8 cellular contexts compared by ENCODE assay signal in genomic region chrX:111680988-111681779, GRCh38. TPM values are rescaled to one million over a fixed set of nuclear protein-coding genes. Genes with fewer than 3 reads are reported as not detected.
DNase-seq lines count a peak whose midpoint lies in the region; ATAC-seq and TF ChIP-seq lines count a peak whose summit lies in the region.

Gene ALG13 (plus strand): TSS chrX:111681170. CDS start chrX:111681219, 49 bp downstream.

- TF ChIP-seq CTCF in GM13976 (IDR thresholded peaks at IDR 0.05; ENCODE audit: borderline replicate concordance, control extremely low read depth, extremely low read depth, insufficient read depth, missing control alignments) (peak; percentile 55), heart right ventricle (IDR thresholded peaks at IDR 0.05) (peak; percentile 37 to 79 (median 69)), upper lobe of left lung (IDR thresholded peaks at IDR 0.05) (peak; percentile 59 to 83 (median 79))

- WGBS in heart right ventricle, 2 donors: 0% methylated on average over 58 to 69 of the region's 69 CpGs
- WGBS in upper lobe of left lung, 2 donors: 0 to 11% methylated on average over 25 to 69 of the region's 69 CpGs

- intact Hi-C loops in heart right ventricle (cut with DNase I) (no loop called here), posterior cingulate gyrus (cut with DNase I) (no loop called here)

- peak; percentile 88 for DNase-seq in GM13976 (ENCODE audit: low spot score)
- peak; percentile 90 for DNase-seq in NCI-H146 (lab: John Stamatoyannopoulos, UW)
- peak; percentile 73 to 92 (median 80) for DNase-seq in T-helper 1 cell
- DNase-seq in amniotic epithelial cell (ENCODE audit: low read depth): peak; percentile 85
- DNase-seq in heart right ventricle: peak; percentile 86 to 90
- peak; percentile 72 to 98 (median 85) for DNase-seq in posterior cingulate gyrus
- peak; percentile 89 to 95 for DNase-seq in upper lobe of left lung

- H3K36me3 ChIP-seq in heart right ventricle (peaks cover 0 to 37% (median 0%) of the 10 kb centered on the region in 9 donors), upper lobe of left lung (peaks cover 0 to 10% (median 1%) of the 10 kb centered on the region in 4 donors)

- ATAC-seq in HG02870 (IDR thresholded peaks at IDR 0.05; ENCODE audit: unreplicated experiment) (peak; percentile 95), heart right ventricle (peak; percentile 93 to 98 (median 98)), upper lobe of left lung (ENCODE audit: low FRiP score in 2 of 2) (peak; percentile 96 to 98)

- H3K9me3 ChIP-seq in heart right ventricle (no peaks in the 10 kb centered on the region), upper lobe of left lung (no peaks in the 10 kb centered on the region)

- peak in 3 of 4 donors; percentile 53 to 87 (median 70) for TF ChIP-seq POLR2A in upper lobe of left lung (IDR thresholded peaks at IDR 0.05)

- H3K4me3 ChIP-seq in heart right ventricle: peak within 1 kb of the TSS; percentile 56 to 86 (median 71)
- peak within 1 kb of the TSS; percentile 43 to 69 (median 68) for H3K4me3 ChIP-seq in upper lobe of left lung

- H3K27me3 ChIP-seq in heart right ventricle: peaks cover 0 to 18% (median 0%) of the 10 kb centered on the region in 7 donors
- H3K27me3 ChIP-seq in upper lobe of left lung: no peaks in the 10 kb centered on the region

- H3K4me1 ChIP-seq in heart right ventricle (peaks cover 0 to 24% (median 7%) of the 10 kb centered on the region in 9 donors), upper lobe of left lung (peaks cover 0 to 8% (median 1%) of the 10 kb centered on the region in 4 donors)

- H3K27ac ChIP-seq in heart right ventricle: peak within 1 kb of the TSS; percentile 94 to 100 (median 98)
- H3K27ac ChIP-seq in upper lobe of left lung: peak within 1 kb of the TSS; percentile 95 to 99 (median 98)

- in situ Hi-C loops in GM13976 (cut with MboI; ENCODE audit: low sequenced_read_pairs, unreplicated experiment): no loop called here

- no peak for TF ChIP-seq EP300 in upper lobe of left lung (IDR thresholded peaks at IDR 0.05)

RNA-seq across cellular contexts. Expression of gene ALG13, which starts in this region (rescaled TPM):
- total RNA-seq in heart right ventricle: 10 to 100 TPM; 17.3 to 36.6 (median 22.7) TPM
- 10 to 100 TPM; 17.6 to 19.5 TPM for polyA plus RNA-seq in heart right ventricle
- total RNA-seq in upper lobe of left lung: 10 to 100 TPM; 33.6 to 94.3 (median 55.0) TPM

Comparison
In these comparisons a context has a peak if more than half of its experiments do, and no peak if none do; other contexts are left out.
1. Peak in every context shown above with its lines: DNase-seq, ATAC-seq, H3K4me3 ChIP-seq and H3K27ac ChIP-seq.